In genomic region chr15:22883196-22883595, GRCh38 we compare ENCODE assay signal across 8 cellular contexts.
"Had no signal": no experiment of that assay in that cellular context is flagged by ENCODE, and none has a peak within 500 bp of the region (broad histone marks: within the 10 kb centered on the region; RNA-seq: fewer than 3 reads in every experiment).

No MANE protein-coding gene starts in this region.

- H3K9me3 ChIP-seq: HAP-1 had no signal

- ATAC-seq: GM23338 had no signal

- H3K4me1 ChIP-seq: HAP-1 had no signal

- H3K4me3 ChIP-seq: GM23248, GM23338, HAP-1 had no signal

- DNase-seq: GM23248, GOT3, H7, H9, HCEC 1CT, HFFc6 had no signal

- H3K27ac ChIP-seq: GM23248 had no signal
